ENCODE assay signal across 10 cellular contexts in the genomic region with DNA sequence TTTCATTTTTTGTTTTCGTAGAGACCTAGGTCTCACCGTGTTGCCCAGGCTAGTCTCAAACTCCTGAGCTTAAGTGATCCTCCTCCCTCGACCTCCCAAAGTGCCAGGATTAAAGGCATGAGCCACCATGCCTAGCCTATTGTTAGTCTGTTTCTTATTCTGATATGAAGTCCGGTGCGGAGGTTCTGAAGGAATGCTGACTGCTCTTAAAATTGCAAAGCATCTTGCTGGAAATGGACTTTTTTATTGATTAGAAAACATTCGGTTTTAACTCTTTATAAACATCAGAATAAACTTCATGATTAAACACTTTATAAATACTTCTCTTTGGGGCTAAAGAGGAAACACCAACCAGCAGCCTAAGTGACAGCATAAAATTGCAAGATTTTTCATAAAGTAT. TPM values are rescaled to one million over a fixed set of nuclear protein-coding genes. Genes with fewer than 3 reads are reported as not detected.
A peak's percentile ranks its signal among the peaks of the same experiment; 100 is the strongest.
DNase-seq lines count a peak whose midpoint lies in the region; ATAC-seq, FAIRE-seq and TF ChIP-seq lines count a peak whose summit lies in the region.
"Had no signal": no experiment of that assay in that cellular context is flagged by ENCODE, and none has a peak within 500 bp of the region (broad histone marks: within the 10 kb centered on the region; RNA-seq: fewer than 3 reads in every experiment).

No MANE protein-coding gene starts in this region.

- TF ChIP-seq RAD21 in HepG2 (CRISPR knock-in tag; IDR thresholded peaks at IDR 0.05) = no peak

- peaks cover 80% of the 10 kb centered on the region for H3K36me3 Mint-ChIP-seq in activated CD4-positive, alpha-beta T cell treated with anti-CD3 and anti-CD28 coated beads for 36 hours (ENCODE audit: low read depth)
- H3K36me3 Mint-ChIP-seq in activated naive CD8-positive, alpha-beta T cell treated with anti-CD3 and anti-CD28 coated beads, Interleukin-2, amount 10 ng/mL, durations not matched to agents 7 days and 5 days = peaks cover 33% of the 10 kb centered on the region

- CTCF ChIA-PET in activated CD4-positive, alpha-beta T cell treated with anti-CD3 and anti-CD28 coated beads for 36 hours (lab: Charles Lee) = interaction anchor here (0.6 to 10.9 kb wide), 43 partner anchors 10 to 1360 kb away, joined by 3 to 137 read pairs (median 5); no protein-coding TSS in a partner anchor
- CTCF ChIA-PET in HepG2 (lab: Yijun Ruan, JAX; ENCODE audit: low intra/inter-chr PET ratio, low total read pairs) = interaction anchor here (8.6 kb wide), 1 partner anchor 164 kb away, joined by 102 read pairs; no protein-coding TSS in a partner anchor

- TF ChIP-seq EP300 in HepG2 (IDR thresholded peaks at IDR 0.05; ENCODE audit: low read depth in 2 of 2, low read length in 2 of 2) = no peak
- TF ChIP-seq EP300 in HepG2 (CRISPR knock-in tag; IDR thresholded peaks at IDR 0.05; ENCODE audit: borderline replicate concordance) = no peak

- H3K27me3 Mint-ChIP-seq in activated CD4-positive, alpha-beta T cell treated with anti-CD3 and anti-CD28 coated beads for 36 hours = no peaks in the 10 kb centered on the region
- H3K27me3 Mint-ChIP-seq in activated naive CD8-positive, alpha-beta T cell treated with anti-CD3 and anti-CD28 coated beads, Interleukin-2, amount 10 ng/mL, durations not matched to agents 7 days and 5 days = no peaks in the 10 kb centered on the region

- in situ Hi-C loops in HepG2 (cut with HindIII; ENCODE audit: extremely low pct_ligation_motif_present, low pct_unique_long_range_greater_than_20kb) = no loop called here

- H3K27ac Mint-ChIP-seq in activated CD4-positive, alpha-beta T cell treated with anti-CD3 and anti-CD28 coated beads for 36 hours = peak overlapping the region; percentile 99
- H3K27ac Mint-ChIP-seq in activated naive CD8-positive, alpha-beta T cell treated with anti-CD3 and anti-CD28 coated beads, Interleukin-2, amount 10 ng/mL, durations not matched to agents 7 days and 5 days = peak overlapping the region; percentile 95

- no peak for ATAC-seq in activated CD4-positive, alpha-beta T cell treated with anti-CD3 and anti-CD28 coated beads for 36 hours
- no peak for ATAC-seq in activated naive CD8-positive, alpha-beta T cell treated with anti-CD3 and anti-CD28 coated beads, Interleukin-2, amount 10 ng/mL, durations not matched to agents 7 days and 5 days (ENCODE audit: low read depth)
- ATAC-seq in HepG2 (no peak), pancreas (no peak), HG03460 (IDR thresholded peaks at IDR 0.05; ENCODE audit: unreplicated experiment) (no peak)

- H3K4me3 ChIP-seq in HepG2 (replicated peaks in 1 of 3; ENCODE audit: insufficient read depth in 1 of 3, low read depth in 2 of 3, low read length in 3 of 3) (peak overlapping the region; percentile 75 to 100 (median 92)), subcutaneous abdominal adipose tissue (ENCODE audit: low read depth in 1 of 5, low read length in 5 of 5) (peak overlapping the region; percentile 31 to 99 (median 98)), pancreas (peak overlapping the region in 1 of 4 donors; percentile 93)

- H3K27me3 ChIP-seq in HepG2 (ENCODE audit: control insufficient read depth in 1 of 2, insufficient read depth in 2 of 2, low read length in 2 of 2) (no peaks in the 10 kb centered on the region; a peak in 1 of 5 replicates), subcutaneous abdominal adipose tissue (ENCODE audit: control insufficient read depth in 5 of 5, insufficient read depth in 4 of 5, low read length in 5 of 5) (no peaks in the 10 kb centered on the region), pancreas (no peaks in the 10 kb centered on the region)

- TF ChIP-seq CTCF in HepG2 (CRISPR knock-in tag; IDR thresholded peaks at IDR 0.05) = no peak
- TF ChIP-seq CTCF in pancreas (IDR thresholded peaks at IDR 0.05) = no peak

- FAIRE-seq in HepG2 (lab: Jason Lieb, UNC) = no peak
- no peak for FAIRE-seq in pancreas (lab: Jason Lieb, UNC)

- peak overlapping the region; percentile 91 for H3K4me3 Mint-ChIP-seq in activated CD4-positive, alpha-beta T cell treated with anti-CD3 and anti-CD28 coated beads for 36 hours
- H3K4me3 Mint-ChIP-seq in activated naive CD8-positive, alpha-beta T cell treated with anti-CD3 and anti-CD28 coated beads, Interleukin-2, amount 10 ng/mL, durations not matched to agents 7 days and 5 days = peak overlapping the region; percentile 90

- H3K9ac ChIP-seq in HepG2 (ENCODE audit: insufficient read depth, low read depth, low read length) (peak overlapping the region; percentile 97), subcutaneous abdominal adipose tissue (ENCODE audit: low read length in 5 of 5) (peak overlapping the region in 1 of 5 donors; percentile 17)

- peaks cover 84% of the 10 kb centered on the region for H3K79me2 ChIP-seq in HepG2 (ENCODE audit: insufficient read depth, low read length)

- H3K9me3 ChIP-seq in HepG2 (ENCODE audit: low read length) (no peaks in the 10 kb centered on the region), subcutaneous abdominal adipose tissue (ENCODE audit: control insufficient read depth in 5 of 5, low read length in 5 of 5) (no peaks in the 10 kb centered on the region), pancreas (no peaks in the 10 kb centered on the region)

- no peaks in the 10 kb centered on the region for H3K9me3 Mint-ChIP-seq in activated CD4-positive, alpha-beta T cell treated with anti-CD3 and anti-CD28 coated beads for 36 hours (ENCODE audit: low read depth)
- H3K9me3 Mint-ChIP-seq in activated naive CD8-positive, alpha-beta T cell treated with anti-CD3 and anti-CD28 coated beads, Interleukin-2, amount 10 ng/mL, durations not matched to agents 7 days and 5 days = no peaks in the 10 kb centered on the region

- BruUV-seq in HepG2 (replicated peaks; lab: Mats Ljungman, UMichigan) = no TSS peak

- H3K4me2 ChIP-seq in HepG2 (ENCODE audit: low read depth, low read length) = peak overlapping the region; percentile 96

- 27% methylated on average over 6 of the region's 6 CpGs for WGBS in HepG2 (ENCODE audit: low lambda C conversion rate)
- 52 to 60% methylated on average over 6 of the region's 6 CpGs for WGBS in pancreas, 2 donors

- TF ChIP-seq POLR2A in HepG2 (IDR thresholded peaks at IDR 0.05; ENCODE audit: insufficient read depth in 1 of 2, low read depth in 2 of 2, low read length in 2 of 2) = no peak

- DNase-seq in activated CD4-positive, alpha-beta T cell treated with anti-CD3 and anti-CD28 coated beads for 36 hours = no peak
- DNase-seq in activated CD4-positive, alpha-beta T cell treated with anti-CD3 and anti-CD28 coated beads for 48 hours = no peak
- DNase-seq in activated naive CD8-positive, alpha-beta T cell treated with anti-CD3 and anti-CD28 coated beads, Interleukin-2, amount 10 ng/mL, durations not matched to agents 7 days and 5 days = no peak
- DNase-seq in HepG2 (ENCODE audit: low spot score) (no peak), NCI-H226 (no peak), pancreas (no peak)
- DNase-seq: activated CD8-positive, alpha-beta memory T cell treated with anti-CD3 and anti-CD28 coated beads, Interleukin-2, amount 50 U/mL, for 4 hours; KG1 had no signal

- H3K27ac ChIP-seq in HepG2 (ENCODE audit: extremely low read length, insufficient read depth, low read length) = peak overlapping the region; percentile 43
- H3K27ac ChIP-seq in subcutaneous abdominal adipose tissue (ENCODE audit: low read depth, low read length) = peak overlapping the region; percentile 94
- H3K27ac ChIP-seq in pancreas = peak overlapping the region in 2 of 4 donors; percentile 6 to 65

- peaks cover 13 to 40% of the 10 kb centered on the region in 2 experiments for H3K36me3 ChIP-seq in HepG2 (replicated peaks in 1 of 2; ENCODE audit: control insufficient read depth in 1 of 2, insufficient read depth in 2 of 2, low read length in 2 of 2)
- peaks cover 7 to 14% (median 12%) of the 10 kb centered on the region in 5 donors for H3K36me3 ChIP-seq in subcutaneous abdominal adipose tissue (ENCODE audit: control insufficient read depth in 5 of 5, insufficient read depth in 5 of 5, low read length in 5 of 5)
- peaks cover 0 to 12% (median 5%) of the 10 kb centered on the region in 3 donors for H3K36me3 ChIP-seq in pancreas

- no peak overlapping the region for H2AFZ ChIP-seq in HepG2 (ENCODE audit: low read length)

- POLR2A ChIA-PET in activated CD4-positive, alpha-beta T cell treated with anti-CD3 and anti-CD28 coated beads for 36 hours (lab: Charles Lee) = interaction anchor here (0.6 to 2.5 kb wide), 17 partner anchors 9 to 189 kb away, joined by 3 to 12 read pairs (median 5); no protein-coding TSS in a partner anchor
- POLR2A ChIA-PET in activated naive CD8-positive, alpha-beta T cell treated with anti-CD3 and anti-CD28 coated beads, Interleukin-2, amount 10 ng/mL, durations not matched to agents 7 days and 5 days (lab: Charles Lee) = interaction anchor here (0.9 to 2.3 kb wide), 5 partner anchors 10 to 162 kb away, joined by 3 to 11 read pairs (median 5); no protein-coding TSS in a partner anchor
- POLR2A ChIA-PET in HepG2 (lab: Yijun Ruan, JAX) = interaction anchor here (0.8 to 1.3 kb wide), 6 partner anchors 11 to 164 kb away, joined by 3 to 6 read pairs (median 4); no protein-coding TSS in a partner anchor

- peaks cover 51% of the 10 kb centered on the region for H4K20me1 ChIP-seq in HepG2 (ENCODE audit: insufficient read depth, low read length)

- peaks cover 22% of the 10 kb centered on the region for H3K4me1 Mint-ChIP-seq in activated CD4-positive, alpha-beta T cell treated with anti-CD3 and anti-CD28 coated beads for 36 hours
- H3K4me1 Mint-ChIP-seq in activated naive CD8-positive, alpha-beta T cell treated with anti-CD3 and anti-CD28 coated beads, Interleukin-2, amount 10 ng/mL, durations not matched to agents 7 days and 5 days = peaks cover 66% of the 10 kb centered on the region

- intact Hi-C loops in activated CD4-positive, alpha-beta T cell treated with anti-CD3 and anti-CD28 coated beads for 36 hours (cut with DNase I, micrococcal nuclease) = no loop called here
- intact Hi-C loops in HepG2 (cut with micrococcal nuclease; ENCODE audit: unreplicated experiment) = loop anchor here (5.0 kb wide), 1 partner anchor 237 kb away; the partner anchor contains the start of gene PERP
- intact Hi-C loops in pancreas (cut with DNase I) = loop anchor here in 1 of 3 donors (10.0 kb wide), 1 partner anchor 55 kb away; no protein-coding TSS in a partner anchor

- H3K4me1 ChIP-seq in HepG2 (ENCODE audit: insufficient read depth, low read length) (peaks cover 77% of the 10 kb centered on the region), subcutaneous abdominal adipose tissue (ENCODE audit: control insufficient read depth in 5 of 5, insufficient read depth in 5 of 5, low read length in 5 of 5) (peaks cover 6 to 82% (median 70%) of the 10 kb centered on the region in 5 donors), pancreas (peaks cover 0 to 33% (median 9%) of the 10 kb centered on the region in 3 donors)

RNA-seq across cellular contexts. Expression of gene TNFAIP3, which starts 3.2 kb away (rescaled TPM):
- total RNA-seq in activated CD4-positive, alpha-beta T cell treated with anti-CD3 and anti-CD28 coated beads for 36 hours = 100 to 1,000 TPM; 284 to 371 TPM
- total RNA-seq in activated naive CD8-positive, alpha-beta T cell treated with anti-CD3 and anti-CD28 coated beads, Interleukin-2, amount 10 ng/mL, durations not matched to agents 7 days and 5 days = 10 to 100 TPM; 88.6 to 89.5 TPM
- 24.7 and 28.2 TPM in 2 replicates for total RNA-seq in HepG2 (2016; rRNA removed; fragmentation: Illumina TruSeq; extraction: Trizol)
- 2.2 and 2.6 TPM in 2 replicates for total RNA-seq in HepG2 (2016; cell fraction: cytosol; rRNA removed; fragmentation: Illumina TruSeq; extraction: Trizol; ENCODE audit: low read depth)
- 18.9 and 27.7 TPM in 2 replicates for total RNA-seq in HepG2 (2016; cell fraction: insoluble cytoplasmic fraction; rRNA removed; fragmentation: Illumina TruSeq; extraction: Trizol)
- 8.2 and 8.6 TPM in 2 replicates for total RNA-seq in HepG2 (2016; cell fraction: membrane; rRNA removed; fragmentation: Illumina TruSeq; extraction: Trizol)
- total RNA-seq in HepG2 (2016; cell fraction: nucleus; rRNA removed; fragmentation: Illumina TruSeq; extraction: Trizol) = 61.9 and 64.1 TPM in 2 replicates
- 47.1 and 49.6 TPM in 2 replicates for polyA plus RNA-seq in HepG2 (2011; rRNA removed)
- polyA plus RNA-seq in HepG2 (2011; cell fraction: cytosol; rRNA removed) = 22.2 and 24.7 TPM in 2 replicates
- polyA plus RNA-seq in HepG2 (2011; cell fraction: nucleus; rRNA removed) = 144 and 150 TPM in 2 replicates
- polyA plus RNA-seq in HepG2 (2012) = 30.0 and 33.6 TPM in 2 replicates
- 1.00 and 1.1 TPM in 2 replicates for polyA plus RNA-seq in HepG2 (2016; cell fraction: cytosol; fragmentation: Illumina TruSeq; extraction: Trizol; ENCODE audit: low read depth)
- 21.4 and 27.8 TPM in 2 replicates for polyA plus RNA-seq in HepG2 (2016; cell fraction: insoluble cytoplasmic fraction; fragmentation: Illumina TruSeq; extraction: Trizol; ENCODE audit: low read depth)
- 3.4 and 4.2 TPM in 2 replicates for polyA plus RNA-seq in HepG2 (2016; cell fraction: membrane; fragmentation: Illumina TruSeq; extraction: Trizol; ENCODE audit: low read depth)
- 121 and 138 TPM in 2 replicates for polyA plus RNA-seq in HepG2 (2016; cell fraction: nucleus; fragmentation: Illumina TruSeq; extraction: Trizol; ENCODE audit: insufficient read depth, low read depth)
- 2.9 and 35.1 TPM in 2 replicates for polyA minus RNA-seq in HepG2 (2011; rRNA and poly(A)+ RNA removed; ENCODE audit: low replicate concordance)
- polyA minus RNA-seq in HepG2 (2011; cell fraction: cytosol; rRNA and poly(A)+ RNA removed) = 30.0 and 32.5 TPM in 2 replicates
- 52.7 and 61.8 TPM in 2 replicates for polyA minus RNA-seq in HepG2 (2011; cell fraction: nucleus; rRNA and poly(A)+ RNA removed)
- total RNA-seq in pancreas = 10 to 100 TPM in 5 of 6 donors, 1 to 10 TPM in 1; 9.3 to 59.2 (median 13.5) TPM
- 10 to 100 TPM; 13.9 to 14.5 TPM for polyA plus RNA-seq in pancreas
